Comparison of ENCODE assay signal across 27 cellular contexts in genomic region chr10:11462071-11462470, GRCh38.
"Had no signal": no experiment of that assay in that cellular context is flagged by ENCODE, and none has a peak within 500 bp of the region (broad histone marks: within the 10 kb centered on the region; RNA-seq: fewer than 3 reads in every experiment).

No MANE protein-coding gene starts in this region.

- H3K4me3 ChIP-seq: ovary, right lobe of liver, testis had no signal

- DNase-seq: activated CD4-positive, alpha-beta T cell treated with anti-CD3 and anti-CD28 coated beads for 4 hours; activated CD4-positive, alpha-beta T cell treated with anti-CD3 and anti-CD28 coated beads, Interleukin-2, amount 50 U/mL, for 48 hours; activated CD8-positive, alpha-beta memory T cell treated with anti-CD3 and anti-CD28 coated beads, Interleukin-2, amount 10 ng/mL, durations not matched to agents 7 days and 5 days; activated naive CD8-positive, alpha-beta T cell treated with anti-CD3 and anti-CD28 coated beads, Interleukin-2, amount 50 U/mL, for 24 hours; activated T-cell treated with anti-CD3 and anti-CD28 coated beads, Interleukin-2, amount 50 U/mL, for 48 hours; amygdala; caudate nucleus; cortex of kidney; endodermal cell; foreskin fibroblast; head of caudate nucleus; hippocampal formation; kidney; left colon; mammary epithelial cell; naive B cell; ovary; right lobe of liver; stimulated activated CD4-positive, alpha-beta T cell treated with anti-CD3 and anti-CD28 coated beads, Interleukin-2, amount 100 ng/mL, for 48 hours; stimulated activated naive CD4-positive, alpha-beta T cell treated with Interleukin-2 at 50 U/mL for 16 hours; testis; trophoblast cell had no signal

- ATAC-seq: activated CD8-positive, alpha-beta memory T cell treated with anti-CD3 and anti-CD28 coated beads, Interleukin-2, amount 10 ng/mL, durations not matched to agents 7 days and 5 days; activated naive CD8-positive, alpha-beta T cell treated with anti-CD3 and anti-CD28 coated beads, Interleukin-2, amount 50 U/mL, for 24 hours; esophagus mucosa; left colon had no signal

- H3K27ac ChIP-seq: ovary, right lobe of liver, testis had no signal

- H3K36me3 ChIP-seq: ovary had no signal

- H3K4me1 Mint-ChIP-seq: activated CD8-positive, alpha-beta memory T cell treated with anti-CD3 and anti-CD28 coated beads, Interleukin-2, amount 10 ng/mL, durations not matched to agents 7 days and 5 days; activated naive CD4-positive, alpha-beta T cell treated with anti-CD3 and anti-CD28 coated beads, Interleukin-2, amount 50 U/mL, for 24 hours; activated naive CD8-positive, alpha-beta T cell treated with anti-CD3 and anti-CD28 coated beads, Interleukin-2, amount 50 U/mL, for 24 hours; endodermal cell had no signal

- H3K4me3 Mint-ChIP-seq: activated CD8-positive, alpha-beta memory T cell treated with anti-CD3 and anti-CD28 coated beads, Interleukin-2, amount 10 ng/mL, durations not matched to agents 7 days and 5 days; activated naive CD4-positive, alpha-beta T cell treated with anti-CD3 and anti-CD28 coated beads, Interleukin-2, amount 50 U/mL, for 24 hours; activated naive CD8-positive, alpha-beta T cell treated with anti-CD3 and anti-CD28 coated beads, Interleukin-2, amount 50 U/mL, for 24 hours; endodermal cell; naive B cell had no signal

- H3K27ac Mint-ChIP-seq: activated CD8-positive, alpha-beta memory T cell treated with anti-CD3 and anti-CD28 coated beads, Interleukin-2, amount 10 ng/mL, durations not matched to agents 7 days and 5 days; activated naive CD4-positive, alpha-beta T cell treated with anti-CD3 and anti-CD28 coated beads, Interleukin-2, amount 50 U/mL, for 24 hours; activated naive CD8-positive, alpha-beta T cell treated with anti-CD3 and anti-CD28 coated beads, Interleukin-2, amount 50 U/mL, for 24 hours; activated T-helper 2 cell treated with anti-CD3 and anti-CD28 coated beads, Interferon-gamma antibody, Interleukin-2, Interleukin-4, amounts not matched to agents 10 μg/mL and 5 μg/mL and 100 μg/mL, durations not matched to agents 14 hours and 24 hours and 36 hours had no signal

- FAIRE-seq: kidney, urothelium cell line had no signal

- H3K9me3 Mint-ChIP-seq: activated naive CD4-positive, alpha-beta T cell treated with anti-CD3 and anti-CD28 coated beads, Interleukin-2, amount 50 U/mL, for 24 hours; activated naive CD8-positive, alpha-beta T cell treated with anti-CD3 and anti-CD28 coated beads, Interleukin-2, amount 50 U/mL, for 24 hours; activated T-helper 2 cell treated with anti-CD3 and anti-CD28 coated beads, Interferon-gamma antibody, Interleukin-2, Interleukin-4, amounts not matched to agents 10 μg/mL and 5 μg/mL and 100 μg/mL, durations not matched to agents 14 hours and 24 hours and 36 hours; endodermal cell; naive B cell had no signal

- H3K36me3 Mint-ChIP-seq: activated CD8-positive, alpha-beta memory T cell treated with anti-CD3 and anti-CD28 coated beads, Interleukin-2, amount 10 ng/mL, durations not matched to agents 7 days and 5 days had no signal

- H3K27me3 ChIP-seq: ovary, right lobe of liver, testis had no signal

- H3K9me3 ChIP-seq: ovary, right lobe of liver, testis had no signal

- H3K4me1 ChIP-seq: right lobe of liver, testis had no signal

- H3K27me3 Mint-ChIP-seq: activated CD8-positive, alpha-beta memory T cell treated with anti-CD3 and anti-CD28 coated beads, Interleukin-2, amount 10 ng/mL, durations not matched to agents 7 days and 5 days; activated naive CD4-positive, alpha-beta T cell treated with anti-CD3 and anti-CD28 coated beads, Interleukin-2, amount 50 U/mL, for 24 hours; activated naive CD8-positive, alpha-beta T cell treated with anti-CD3 and anti-CD28 coated beads, Interleukin-2, amount 50 U/mL, for 24 hours; naive B cell; progenitor cell of endocrine pancreas had no signal
